ENCODE assay signal across 26 cellular contexts in the genomic region with DNA sequence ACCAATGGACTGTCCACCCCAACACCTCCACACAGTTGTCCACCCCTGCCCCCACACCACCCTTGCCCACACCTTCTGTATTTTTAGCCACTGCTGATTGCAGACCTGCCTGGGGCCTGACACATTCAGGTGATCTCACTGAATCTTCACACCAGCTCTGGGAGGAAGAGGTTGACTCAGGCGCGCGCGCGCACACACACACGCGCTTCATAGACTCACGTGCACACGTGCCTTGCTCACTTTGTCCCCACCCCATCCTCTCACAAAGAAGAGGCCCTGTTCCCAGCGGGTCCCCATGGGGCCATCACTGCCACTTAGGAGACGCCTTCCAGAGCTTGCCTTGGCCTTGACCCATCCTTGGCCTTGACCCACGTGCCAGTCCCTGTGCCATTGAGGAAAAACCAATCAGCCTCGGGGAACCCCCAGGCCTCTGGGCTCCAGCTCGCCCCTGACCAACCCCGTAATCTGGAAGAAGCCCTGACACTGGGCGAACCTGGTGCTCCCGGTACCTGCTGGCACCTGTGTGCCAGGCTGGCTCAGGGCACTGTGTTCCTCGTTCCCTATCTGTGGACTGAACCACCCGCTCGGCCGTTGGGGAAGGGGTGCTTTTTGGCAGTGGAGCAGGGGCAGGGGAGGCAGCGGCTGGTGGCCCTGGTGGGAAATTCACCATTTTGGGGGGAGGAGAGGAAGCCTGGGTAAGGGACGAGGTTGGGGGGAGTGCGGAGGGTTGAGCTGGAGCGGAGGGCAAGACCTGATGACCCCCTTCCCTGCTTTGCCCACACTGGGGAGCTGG. TPM values are rescaled to one million over a fixed set of nuclear protein-coding genes. Genes with fewer than 3 reads are reported as not detected.
"Had no signal": no experiment of that assay in that cellular context is flagged by ENCODE, and none has a peak within 500 bp of the region (broad histone marks: within the 10 kb centered on the region; RNA-seq: fewer than 3 reads in every experiment).

No MANE protein-coding gene starts in this region.

- H3K4me3 ChIP-seq: dorsolateral prefrontal cortex, gastrocnemius medialis, lung, prostate gland, right atrium auricular region, sigmoid colon, thoracic aorta, tibial nerve, upper lobe of left lung had no signal

- H3K9me3 Mint-ChIP-seq: memory B cell; natural killer cell; stimulated activated memory B cell treated with anti-CD40 and anti-IgM and Interleukin-4, amounts not matched to agents 10 μg/mL and 1 μg/mL and 100 μg/mL, for 72 hours; stimulated activated naive CD8-positive, alpha-beta T cell treated with anti-CD3 and anti-CD28 coated beads, Interleukin-15, Interleukin-2, amounts not matched to agents 100 ng/mL and 50 ng/mL, for 24 hours had no signal

- DNase-seq: dorsolateral prefrontal cortex; effector CD4-positive, alpha-beta T cell; foreskin fibroblast; gastrocnemius medialis; kidney; natural killer cell; sigmoid colon; stimulated activated CD4-positive, alpha-beta T cell treated with anti-CD3 and anti-CD28 coated beads, Interleukin-2, amount 100 ng/mL, for 24 hours; stimulated activated CD4-positive, alpha-beta T cell treated with anti-CD3 and anti-CD28 coated beads, Interleukin-4, amount 100 ng/mL, for 24 hours had no signal

- H3K27ac ChIP-seq: gastrocnemius medialis, prostate gland, right atrium auricular region, sigmoid colon, thoracic aorta, tibial nerve, upper lobe of left lung had no signal

- H3K4me3 Mint-ChIP-seq: memory B cell; natural killer cell; stimulated activated memory B cell treated with anti-CD40 and anti-IgM and Interleukin-4, amounts not matched to agents 10 μg/mL and 1 μg/mL and 100 μg/mL, for 72 hours; stimulated activated naive CD8-positive, alpha-beta T cell treated with anti-CD3 and anti-CD28 coated beads, Interleukin-15, Interleukin-2, amounts not matched to agents 100 ng/mL and 50 ng/mL, for 24 hours had no signal

- H3K27ac Mint-ChIP-seq: memory B cell; natural killer cell; stimulated activated memory B cell treated with anti-CD40 and anti-IgM and Interleukin-4, amounts not matched to agents 10 μg/mL and 1 μg/mL and 100 μg/mL, for 72 hours; stimulated activated naive CD8-positive, alpha-beta T cell treated with anti-CD3 and anti-CD28 coated beads, Interleukin-15, Interleukin-2, amounts not matched to agents 100 ng/mL and 50 ng/mL, for 24 hours had no signal

- H3K9me3 ChIP-seq: gastrocnemius medialis, prostate gland, right atrium auricular region, sigmoid colon, thoracic aorta, tibial nerve, upper lobe of left lung had no signal

- FAIRE-seq: colon, kidney, urothelium cell line had no signal

- H3K27me3 Mint-ChIP-seq: stimulated activated naive CD8-positive, alpha-beta T cell treated with anti-CD3 and anti-CD28 coated beads, Interleukin-15, Interleukin-2, amounts not matched to agents 100 ng/mL and 50 ng/mL, for 24 hours had no signal

- H3K4me1 ChIP-seq: prostate gland had no signal

- H3K4me1 Mint-ChIP-seq: stimulated activated memory B cell treated with anti-CD40 and anti-IgM and Interleukin-4, amounts not matched to agents 10 μg/mL and 1 μg/mL and 100 μg/mL, for 72 hours had no signal

- H3K36me3 Mint-ChIP-seq: memory B cell; natural killer cell; stimulated activated memory B cell treated with anti-CD40 and anti-IgM and Interleukin-4, amounts not matched to agents 10 μg/mL and 1 μg/mL and 100 μg/mL, for 72 hours had no signal

- H3K27me3 ChIP-seq: dorsolateral prefrontal cortex, gastrocnemius medialis, right atrium auricular region, sigmoid colon, tibial nerve, upper lobe of left lung had no signal

- H3K36me3 ChIP-seq: gastrocnemius medialis, prostate gland, thoracic aorta had no signal

RNA-seq across cellular contexts. Expression of gene SPEM1, which starts 9.3 kb away (rescaled TPM):
- total RNA-seq: gastrocnemius medialis, glomerular endothelial cell, kidney, left lobe of liver, liver, lung, mononuclear cell, natural killer cell, osteocyte, right atrium auricular region, sigmoid colon, skeletal muscle tissue, thoracic aorta, tibial nerve, upper lobe of left lung had no signal

RNA-seq across cellular contexts. Expression of gene SPEM2, which starts 14.6 kb away (rescaled TPM):
- total RNA-seq: gastrocnemius medialis, glomerular endothelial cell, kidney, left lobe of liver, liver, lung, mononuclear cell, natural killer cell, osteocyte, right atrium auricular region, sigmoid colon, skeletal muscle tissue, thoracic aorta, tibial nerve, upper lobe of left lung had no signal
